8 cellular contexts compared by ENCODE assay signal in the genomic region with DNA sequence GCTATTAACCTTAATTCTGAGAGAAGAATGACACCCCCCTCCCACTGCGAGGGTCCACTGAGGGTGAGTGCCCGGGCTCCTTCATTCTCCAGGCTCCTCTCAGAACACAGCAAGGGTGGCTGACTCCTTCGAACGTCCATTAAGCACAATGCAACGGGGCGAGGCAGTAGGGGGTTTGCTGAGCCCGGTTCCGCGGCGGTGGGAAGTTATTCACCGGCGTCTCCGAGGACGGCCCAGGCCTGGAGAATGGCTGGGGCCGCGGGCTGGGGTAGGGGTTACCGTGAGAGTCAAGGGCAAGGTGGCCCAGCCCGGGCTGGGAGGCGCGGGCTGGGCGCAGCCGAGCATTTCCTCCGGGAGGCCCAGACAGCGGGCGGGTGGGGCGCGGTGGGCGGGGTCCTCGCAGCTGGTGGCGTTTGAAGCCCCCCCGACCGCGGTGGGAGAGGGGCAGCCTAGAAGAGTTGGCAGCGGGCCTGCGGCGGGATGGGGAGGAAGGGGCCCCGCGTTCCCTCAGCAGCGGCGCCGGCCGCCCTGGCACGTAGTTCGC. TPM values are rescaled to one million over a fixed set of nuclear protein-coding genes. Genes with fewer than 3 reads are reported as not detected.
DNase-seq lines count a peak whose midpoint lies in the region; TF ChIP-seq lines count a peak whose summit lies in the region.

No MANE protein-coding gene starts in this region.

- TF ChIP-seq EP300 in tibial nerve (IDR thresholded peaks at IDR 0.05): no peak

- H3K4me1 ChIP-seq in BLaER1 treated with 17β-estradiol and CSF1 and Interleukin-3, amounts not matched to agents 10 nM and 100 nM: peaks cover 33 to 59% (median 53%) of the 10 kb centered on the region in 10 experiments
- H3K4me1 ChIP-seq in tibial nerve: peaks cover 0 to 33% (median 24%) of the 10 kb centered on the region in 4 donors

- no peak for TF ChIP-seq POLR2A in tibial nerve (IDR thresholded peaks at IDR 0.05)

- H3K4me2 ChIP-seq in BLaER1 treated with 17β-estradiol and CSF1 and Interleukin-3, amounts not matched to agents 10 nM and 100 nM: peak overlapping the region; percentile 88 to 99 (median 97)

- peaks cover 0 to 9% (median 5%) of the 10 kb centered on the region in 11 experiments; a peak in 6 of 22 replicates for H3K9me3 ChIP-seq in BLaER1 treated with 17β-estradiol and CSF1 and Interleukin-3, amounts not matched to agents 10 nM and 100 nM (replicated peaks in 1 of 11)
- H3K9me3 ChIP-seq in MG63 (no peaks in the 10 kb centered on the region), tibial nerve (no peaks in the 10 kb centered on the region)

- no peaks in the 10 kb centered on the region for H3K36me3 Mint-ChIP-seq in nephron (ENCODE audit: low read depth)

- peak overlapping the region; percentile 91 to 99 (median 95) for H3K9ac ChIP-seq in BLaER1 treated with 17β-estradiol and CSF1 and Interleukin-3, amounts not matched to agents 10 nM and 100 nM

- peak overlapping the region; percentile 19 to 98 (median 65) for H3K27ac Mint-ChIP-seq in nephron

- H3K27me3 Mint-ChIP-seq in nephron (ENCODE audit: low read depth): peaks cover 3% of the 10 kb centered on the region

- peak overlapping the region; percentile 89 to 100 (median 96) for H3K27ac ChIP-seq in BLaER1 treated with 17β-estradiol and CSF1 and Interleukin-3, amounts not matched to agents 10 nM and 100 nM
- H3K27ac ChIP-seq in tibial nerve: peak overlapping the region; percentile 92 to 100 (median 100)

- 1% methylated on average over 19 to 33 of the region's 44 CpGs for WGBS in tibial nerve, 2 donors

- peak overlapping the region; percentile 90 to 94 (median 90) for H3K4me3 Mint-ChIP-seq in nephron

- peaks cover 24 to 31% (median 29%) of the 10 kb centered on the region in 11 experiments for H4K20me1 ChIP-seq in BLaER1 treated with 17β-estradiol and CSF1 and Interleukin-3, amounts not matched to agents 10 nM and 100 nM

- peaks cover 0 to 12% (median 10%) of the 10 kb centered on the region in 11 experiments; a peak in 13 of 22 replicates for H3K36me3 ChIP-seq in BLaER1 treated with 17β-estradiol and CSF1 and Interleukin-3, amounts not matched to agents 10 nM and 100 nM
- H3K36me3 ChIP-seq in MG63 (no peaks in the 10 kb centered on the region), tibial nerve (no peaks in the 10 kb centered on the region)

- peak overlapping the region; percentile 88 to 97 (median 94) for H3K4me3 ChIP-seq in BLaER1 treated with 17β-estradiol and CSF1 and Interleukin-3, amounts not matched to agents 10 nM and 100 nM
- H3K4me3 ChIP-seq in MG63 (peak overlapping the region; percentile 73), fibroblast of mammary gland (ENCODE audit: control insufficient read depth, low read depth, low read length) (peak overlapping the region; percentile 57), tibial nerve (peak overlapping the region; percentile 61 to 97 (median 80))

- no peaks in the 10 kb centered on the region for H3K9me3 Mint-ChIP-seq in nephron

- DNase-seq in GM20000 (ENCODE audit: low spot score): peak; percentile 50
- no peak for DNase-seq in MG63
- DNase-seq in activated T-cell treated with anti-CD3 and anti-CD28 coated beads, Interleukin-2, amount 50 U/mL, for 48 hours: peak; percentile 65 to 71
- DNase-seq in fibroblast of mammary gland (ENCODE audit: low read depth): no peak
- peak; percentile 69 to 70 for DNase-seq in tibial nerve (ENCODE audit: low spot score in 2 of 2)
- DNase-seq in occipital lobe (lab: John Stamatoyannopoulos, UW): no peak

- H3K27me3 ChIP-seq in BLaER1 treated with 17β-estradiol and CSF1 and Interleukin-3, amounts not matched to agents 10 nM and 100 nM: no peaks in the 10 kb centered on the region
- H3K27me3 ChIP-seq in MG63: no peaks in the 10 kb centered on the region
- no peaks in the 10 kb centered on the region for H3K27me3 ChIP-seq in tibial nerve

- peaks cover 31% of the 10 kb centered on the region for H3K4me1 Mint-ChIP-seq in nephron

- no peak for TF ChIP-seq CTCF in GM20000 (IDR thresholded peaks at IDR 0.05; ENCODE audit: extremely low read depth, missing control alignments)
- no peak for TF ChIP-seq CTCF in fibroblast of mammary gland (conservative IDR thresholded peaks at IDR 0.05; ENCODE audit: control insufficient read depth, insufficient read depth, low read depth, low read length)
- TF ChIP-seq CTCF in nephron (IDR thresholded peaks at IDR 0.05; ENCODE audit: unreplicated experiment in 3 of 3): no peak
- no peak for TF ChIP-seq CTCF in tibial nerve (IDR thresholded peaks at IDR 0.05)

RNA-seq across cellular contexts. Expression of gene KLF13, which starts 1.1 kb away (rescaled TPM):
- total RNA-seq in MG63 (2014; rRNA removed; shearing (Covaris generic); ENCODE audit: low replicate concordance): 39.1 and 47.2 TPM in 2 replicates
- total RNA-seq in tibial nerve: 10 to 100 TPM; 61.2 to 77.9 (median 75.1) TPM
- total RNA-seq in occipital lobe: 47.9 TPM

Comparison
In these comparisons a context has a peak if more than half of its experiments do, and no peak if none do; other contexts are left out.
1. DNase-seq: peak in GM20000 (single experiment), activated T-cell treated with anti-CD3 and anti-CD28 coated beads, Interleukin-2, amount 50 U/mL, for 48 hours (2 of 2) and tibial nerve (2 of 2); none in MG63 (single experiment), fibroblast of mammary gland (single experiment) and occipital lobe (single experiment).
2. Peak in every context shown above with its lines, with median percentiles within 50 percentile points of each other: H3K4me3 ChIP-seq.